ENCODE assay signal across 2 cellular contexts in genomic region chr7:5527387-5528070, GRCh38.
TF ChIP-seq lines count a peak whose summit lies in the region.

No MANE protein-coding gene starts in this region.

TF ChIP-seq in SK-N-SH, 30 proteins besides CTCF, POLR2A, EP300 and RAD21:
- TF ChIP-seq POLR2AphosphoS5 (IDR thresholded peaks at IDR 0.05; ENCODE audit: low read depth, low read length), result peak; percentile 37

TF ChIP-seq in H1, 55 proteins besides CTCF, POLR2A, EP300 and RAD21:
- TF ChIP-seq USF2 (IDR thresholded peaks at IDR 0.05; ENCODE audit: low read length) (peak; percentile 53; the same call in 1 of the 2 replicates), SIRT6 (IDR thresholded peaks at IDR 0.05; ENCODE audit: low read length) (peak; percentile 63), SIN3A (conservative IDR thresholded peaks at IDR 0.05 in 1 of 2, IDR thresholded peaks at IDR 0.05 in 1 of 2; ENCODE audit: low read depth in 1 of 2, low read length in 2 of 2) (peak in 1 of 2 experiments; percentile 4; a peak in 1 of 4 replicates), POLR2AphosphoS5 (IDR thresholded peaks at IDR 0.05; ENCODE audit: low read depth, low read length) (peak; percentile 85), CHD7 (IDR thresholded peaks at IDR 0.05; ENCODE audit: insufficient replicate concordance, low read length) (peak; percentile 14), CHD1 (IDR thresholded peaks at IDR 0.05; ENCODE audit: low read depth, low read length) (peak; percentile 52), TAF7 (optimal IDR thresholded peaks at IDR 0.05; ENCODE audit: borderline replicate concordance, low read depth, low read length) (peak; percentile 61)
TF ChIP-seq in H1: peak in this region for 7; not testable (repeated sequence) for 48.
